13 cellular contexts compared by ENCODE assay signal in the genomic region with DNA sequence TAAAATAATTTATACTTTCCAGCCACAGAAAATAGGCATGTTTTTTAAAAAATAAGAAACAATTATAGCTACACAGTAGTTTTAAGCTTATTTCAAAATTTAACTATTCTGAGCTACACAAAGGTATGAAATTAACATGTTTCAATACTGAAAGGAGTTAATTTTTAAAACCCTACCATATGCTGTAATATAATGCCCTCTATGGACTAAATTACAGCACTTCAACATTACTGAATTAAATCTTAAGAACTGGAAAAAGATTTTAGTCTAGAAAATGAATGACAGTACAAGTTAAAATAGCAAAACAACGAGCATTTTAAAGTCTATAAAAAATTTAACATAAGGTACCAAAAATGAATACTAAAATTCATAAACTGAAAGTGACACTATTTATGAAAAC. TPM values are rescaled to one million over a fixed set of nuclear protein-coding genes. Genes with fewer than 3 reads are reported as not detected.
DNase-seq lines count a peak whose midpoint lies in the region; ATAC-seq and TF ChIP-seq lines count a peak whose summit lies in the region.
"Had no signal": no experiment of that assay in that cellular context is flagged by ENCODE, and none has a peak within 500 bp of the region (broad histone marks: within the 10 kb centered on the region; RNA-seq: fewer than 3 reads in every experiment).

No MANE protein-coding gene starts in this region.

- POLR2A ChIA-PET in HEK293 (lab: Yijun Ruan, JAX): interaction anchor here (1.9 kb wide), 1 partner anchor 36 kb away, joined by 8 read pairs; the partner anchor contains the start of gene RTN4

- H3K27me3 ChIP-seq in right lobe of liver: no peaks in the 10 kb centered on the region

- H3K9me3 ChIP-seq in HEK293 (ENCODE audit: control insufficient read depth, insufficient read depth, low read depth, low read length): no peaks in the 10 kb centered on the region
- no peaks in the 10 kb centered on the region for H3K9me3 ChIP-seq in right lobe of liver
- H3K9me3 ChIP-seq: thoracic aorta had no signal

- TF ChIP-seq CTCF in AG09319 (IDR thresholded peaks at IDR 0.05; ENCODE audit: low read depth, low read length) (peak; percentile 4; the same call in 1 of the 2 replicates), HEK293 (tag by site-specific recombination; IDR thresholded peaks at IDR 0.05) (peak; percentile 50; the same call in 1 of the 2 replicates), VCaP (conservative IDR thresholded peaks at IDR 0.05) (peak; percentile 67), right lobe of liver (IDR thresholded peaks at IDR 0.05) (peak; percentile 36 to 55 (median 48))

- H3K4me3 ChIP-seq in HEK293 (ENCODE audit: low read depth, low read length): no peak overlapping the region
- H3K4me3 ChIP-seq in right lobe of liver: no peak overlapping the region
- H3K4me3 ChIP-seq: lung, thoracic aorta had no signal

- 10% methylated on average over 1 of the region's 1 CpG for WGBS in right lobe of liver (ENCODE audit: insufficient coverage, low coverage, low lambda C conversion rate, missing lambda C conversion rate)

- ATAC-seq in right lobe of liver (peak in 2 of 4 donors; percentile 12 to 14), HG02798 (IDR thresholded peaks at IDR 0.05; ENCODE audit: poor library complexity, unreplicated experiment) (no peak)

- DNase-seq in AG09319 (ENCODE audit: extremely low read depth, low read depth) (no peak), right lobe of liver (no peak), NCI-H1105 (lab: John Stamatoyannopoulos, UW) (no peak)
- no peak for DNase-seq in effector CD8-positive, alpha-beta T cell (lab: John Stamatoyannopoulos, UW)
- no peak for DNase-seq in activated CD4-positive, CD25-positive, alpha-beta regulatory T cell (lab: John Stamatoyannopoulos, UW)
- DNase-seq: activated CD4-positive, CD25-positive, alpha-beta regulatory T cell treated with anti-CD3 and anti-CD28 coated beads, Interleukin-2, amount 50 U/mL, for 72 hours; cerebellar nuclear complex; foreskin melanocyte had no signal

- no peaks in the 10 kb centered on the region for H3K36me3 ChIP-seq in HEK293 (ENCODE audit: control insufficient read depth in 2 of 2, insufficient read depth in 1 of 2, low read length in 2 of 2)
- H3K36me3 ChIP-seq in right lobe of liver: no peaks in the 10 kb centered on the region
- H3K36me3 ChIP-seq: thoracic aorta had no signal

- no peak for TF ChIP-seq POLR2A in right lobe of liver (IDR thresholded peaks at IDR 0.05)

- H3K27ac ChIP-seq in HEK293 (ENCODE audit: extremely low read depth, low read depth, low read length) (no peak overlapping the region), VCaP (peak overlapping the region; percentile 88), right lobe of liver (peak overlapping the region in 2 of 3 donors; percentile 74 to 88)

- H3K4me1 ChIP-seq in HEK293 (ENCODE audit: control insufficient read depth, insufficient read depth, low read length) (peaks cover 27% of the 10 kb centered on the region), right lobe of liver (peaks cover 0 to 44% (median 8%) of the 10 kb centered on the region in 4 donors)

- intact Hi-C loops in right lobe of liver (cut with DNase I): loop anchor here in 1 of 2 donors (10.0 kb wide), 1 partner anchor 109 kb away; no protein-coding TSS in a partner anchor

- CTCF ChIA-PET in HEK293 (lab: Yijun Ruan, JAX): interaction anchor here (0.7 to 11.8 kb wide), 15 partner anchors 8 to 1214 kb away, joined by 3 to 121 read pairs (median 4); no protein-coding TSS in a partner anchor

TF ChIP-seq in HEK293, 187 proteins besides CTCF, POLR2A, EP300 and RAD21:
- TF ChIP-seq ZNF335 (tag by site-specific recombination; conservative IDR thresholded peaks at IDR 0.05) (no peak), ZNF654 (tag by site-specific recombination; IDR thresholded peaks at IDR 0.05; ENCODE audit: low read depth) (peak; percentile 53), ZNF514 (tag by site-specific recombination; IDR thresholded peaks at IDR 0.05) (no peak), ZXDB (tag by site-specific recombination; IDR thresholded peaks at IDR 0.05) (no peak), KLF17 (tag by site-specific recombination; IDR thresholded peaks at IDR 0.05) (no peak), ZNF571 (tag by site-specific recombination; IDR thresholded peaks at IDR 0.05) (no peak), ZNF747 (tag by site-specific recombination; IDR thresholded peaks at IDR 0.05) (no peak)
- TF ChIP-seq, protein P1, sequence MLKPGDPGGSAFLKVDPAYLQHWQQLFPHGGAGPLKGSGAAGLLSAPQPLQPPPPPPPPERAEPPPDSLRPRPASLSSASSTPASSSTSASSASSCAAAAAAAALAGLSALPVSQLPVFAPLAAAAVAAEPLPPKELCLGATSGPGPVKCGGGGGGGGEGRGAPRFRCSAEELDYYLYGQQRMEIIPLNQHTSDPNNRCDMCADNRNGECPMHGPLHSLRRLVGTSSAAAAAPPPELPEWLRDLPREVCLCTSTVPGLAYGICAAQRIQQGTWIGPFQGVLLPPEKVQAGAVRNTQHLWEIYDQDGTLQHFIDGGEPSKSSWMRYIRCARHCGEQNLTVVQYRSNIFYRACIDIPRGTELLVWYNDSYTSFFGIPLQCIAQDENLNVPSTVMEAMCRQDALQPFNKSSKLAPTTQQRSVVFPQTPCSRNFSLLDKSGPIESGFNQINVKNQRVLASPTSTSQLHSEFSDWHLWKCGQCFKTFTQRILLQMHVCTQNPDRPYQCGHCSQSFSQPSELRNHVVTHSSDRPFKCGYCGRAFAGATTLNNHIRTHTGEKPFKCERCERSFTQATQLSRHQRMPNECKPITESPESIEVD (tag by site-specific recombination; IDR thresholded peaks at IDR 0.05): 0 out of 2 replicates have a peak, but pooled peaks have one; percentile 8

RNA-seq across cellular contexts. Expression of gene RTN4, which starts 36.3 kb away (rescaled TPM):
- total RNA-seq in right lobe of liver: 100 to 1,000 TPM; 126 to 195 (median 177) TPM

Comparison
In these comparisons a context has a peak if more than half of its experiments do, and no peak if none do; other contexts are left out.
1. CTCF ChIP-seq: peak in every context shown above with its lines; median percentile 67 in VCaP; 50 in HEK293; 48 in right lobe of liver; 4 in AG09319.